Comparison of ENCODE assay signal across 26 cellular contexts in the genomic region with DNA sequence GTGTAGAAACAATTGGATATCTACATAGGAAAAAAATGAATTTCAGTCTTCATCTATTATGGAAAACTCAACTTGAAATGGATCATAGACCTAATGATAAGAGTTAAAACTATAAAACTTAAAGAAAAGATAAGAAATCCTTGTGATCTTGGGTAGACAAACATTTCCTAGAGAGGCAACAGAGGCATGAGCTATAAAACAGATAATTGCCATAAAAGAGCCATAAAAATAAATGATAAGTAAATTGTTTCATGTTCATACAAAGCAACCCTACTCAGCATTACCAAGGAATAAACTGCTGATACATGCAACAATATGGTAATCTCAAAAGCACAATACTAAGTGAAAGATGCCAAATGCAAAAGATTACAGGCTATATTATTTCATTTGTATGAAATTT.
DNase-seq lines count a peak whose midpoint lies in the region; ATAC-seq, FAIRE-seq and TF ChIP-seq lines count a peak whose summit lies in the region.
"Had no signal": no experiment of that assay in that cellular context is flagged by ENCODE, and none has a peak within 500 bp of the region (broad histone marks: within the 10 kb centered on the region; RNA-seq: fewer than 3 reads in every experiment).

No MANE protein-coding gene starts in this region.

- H3K27me3 ChIP-seq in IMR-90 (ENCODE audit: control insufficient read depth, insufficient read depth, low read length): no peaks in the 10 kb centered on the region
- H3K27me3 ChIP-seq in breast epithelium: no peaks in the 10 kb centered on the region
- H3K27me3 ChIP-seq: BE2C, BLaER1 had no signal

- no TSS peak for BruUV-seq in IMR-90 (replicated peaks; lab: Mats Ljungman, UMichigan)

- no peak for TF ChIP-seq RAD21 in A549 (conservative IDR thresholded peaks at IDR 0.05 in 1 of 2, IDR thresholded peaks at IDR 0.05 in 1 of 2)
- TF ChIP-seq RAD21 in IMR-90 (IDR thresholded peaks at IDR 0.05; ENCODE audit: low read length): no peak

- H2AFZ ChIP-seq in IMR-90 (replicated peaks; ENCODE audit: low read length, poor library complexity): no peak overlapping the region

- POLR2A ChIA-PET in A549 (lab: Yijun Ruan, JAX): no interaction called here
- POLR2A ChIA-PET in IMR-90 (lab: Charles Lee; ENCODE audit: unreplicated experiment): no interaction called here

- H3K27ac ChIP-seq in A549 (no peak overlapping the region), IMR-90 (ENCODE audit: insufficient read depth, low read length) (no peak overlapping the region), breast epithelium (no peak overlapping the region)
- H3K27ac ChIP-seq: 22Rv1, BLaER1 had no signal

- H3K56ac ChIP-seq in IMR-90 (ENCODE audit: extremely low read depth, insufficient read depth, low read length): no peak overlapping the region

- FAIRE-seq in A549 (lab: Jason Lieb, UNC): no peak
- FAIRE-seq: GM12878, GM12892, GM18507, GM19239 had no signal

- H3K4me1 ChIP-seq in A549 (no peaks in the 10 kb centered on the region), IMR-90 (ENCODE audit: control insufficient read depth, insufficient read depth, low read length) (peaks cover 2% of the 10 kb centered on the region), breast epithelium (no peaks in the 10 kb centered on the region)
- H3K4me1 ChIP-seq: BE2C had no signal

- TF ChIP-seq POLR2A in A549 (IDR thresholded peaks at IDR 0.05; ENCODE audit: low read length) (no peak), IMR-90 (IDR thresholded peaks at IDR 0.05; ENCODE audit: low read depth, low read length) (no peak), breast epithelium (IDR thresholded peaks at IDR 0.05) (no peak)

- H4K91ac ChIP-seq in IMR-90 (ENCODE audit: insufficient read depth, low read depth, low read length): no peak overlapping the region

- no peaks in the 10 kb centered on the region; the same call in 1 of the 2 replicates for H3K9me1 ChIP-seq in IMR-90 (ENCODE audit: insufficient read depth, low read length)

- dilution Hi-C loops in IMR-90 (cut with HindIII; ENCODE audit: low sequenced_read_pairs, unreplicated experiment): no loop called here

- no peak overlapping the region for H2BK20ac ChIP-seq in IMR-90 (ENCODE audit: low read depth, low read length)

- H3K18ac ChIP-seq in IMR-90 (ENCODE audit: low read depth, low read length): no peak overlapping the region

- H3K79me1 ChIP-seq in IMR-90 (ENCODE audit: low read depth in 1 of 2, low read length in 2 of 2): no peaks in the 10 kb centered on the region

- no peak overlapping the region for H3K4ac ChIP-seq in IMR-90 (ENCODE audit: low read depth, low read length)

- no peak overlapping the region for H3K23ac ChIP-seq in IMR-90 (ENCODE audit: low read depth, low read length)

- H3K9me3 ChIP-seq in A549: peaks cover 2% of the 10 kb centered on the region; the same call in 1 of the 3 replicates
- H3K9me3 ChIP-seq in IMR-90 (ENCODE audit: control insufficient read depth, insufficient read depth, low read length): peaks cover 2% of the 10 kb centered on the region; the same call in 1 of the 2 replicates
- no peaks in the 10 kb centered on the region for H3K9me3 ChIP-seq in breast epithelium
- H3K9me3 ChIP-seq: BE2C had no signal

- H2AK5ac ChIP-seq in IMR-90 (ENCODE audit: low read depth, low read length): no peak overlapping the region

- H3K4me2 ChIP-seq in A549 (no peak overlapping the region), IMR-90 (ENCODE audit: low read depth, low read length) (no peak overlapping the region)
- H3K4me2 ChIP-seq: BLaER1 had no signal

- no peak overlapping the region for H2BK15ac ChIP-seq in IMR-90 (ENCODE audit: low read depth, low read length)

- CTCF ChIA-PET in A549 (lab: Yijun Ruan, JAX): no interaction called here
- CTCF ChIA-PET in IMR-90 (lab: Yijun Ruan, JAX): no interaction called here

- no peak overlapping the region for H3K9ac ChIP-seq in IMR-90 (ENCODE audit: low read depth, low read length)
- H3K9ac ChIP-seq: BLaER1 had no signal

- no peak for TF ChIP-seq EP300 in A549 (IDR thresholded peaks at IDR 0.05)

- intact Hi-C loops in IMR-90 (cut with micrococcal nuclease) (no loop called here), left colon (cut with DNase I, micrococcal nuclease) (no loop called here), breast epithelium (cut with DNase I; ENCODE audit: low total_unique reads) (no loop called here)

- H3K36me3 ChIP-seq in IMR-90 (ENCODE audit: control insufficient read depth, insufficient read depth, low read length) (no peaks in the 10 kb centered on the region), breast epithelium (no peaks in the 10 kb centered on the region)
- H3K36me3 ChIP-seq: BE2C, BLaER1 had no signal

- no peak overlapping the region for H4K8ac ChIP-seq in IMR-90 (ENCODE audit: low read depth in 2 of 2, low read length in 2 of 2)

- no peak overlapping the region for H2BK120ac ChIP-seq in IMR-90 (ENCODE audit: low read depth, low read length)

- H2BK5ac ChIP-seq in IMR-90 (ENCODE audit: low read depth, low read length, poor library complexity, severe bottlenecking): no peak overlapping the region

- no peak for TF ChIP-seq CTCF in A549 (IDR thresholded peaks at IDR 0.05)
- no peak for TF ChIP-seq CTCF in IMR-90 (conservative IDR thresholded peaks at IDR 0.05; ENCODE audit: low read depth, low read length)
- no peak for TF ChIP-seq CTCF in breast epithelium (IDR thresholded peaks at IDR 0.05)

- no peaks in the 10 kb centered on the region for H4K20me1 ChIP-seq in IMR-90 (ENCODE audit: insufficient read depth, low read length)
- H4K20me1 ChIP-seq: BLaER1 had no signal

- no peak overlapping the region for H2AK9ac ChIP-seq in IMR-90 (replicated peaks; ENCODE audit: low read depth, low read length, poor library complexity)

- H4K5ac ChIP-seq in IMR-90 (ENCODE audit: low read depth, low read length): no peak overlapping the region

- in situ Hi-C loops in IMR-90 (cut with MboI; ENCODE audit: low sequenced_read_pairs): no loop called here

- no peak overlapping the region for H3K14ac ChIP-seq in IMR-90 (replicated peaks; ENCODE audit: low read depth, low read length)

- ATAC-seq in A549: no peak
- no peak for ATAC-seq in IMR-90 (ENCODE audit: low read depth)
- peak; percentile 52 for ATAC-seq in left colon
- ATAC-seq in GM21360 (IDR thresholded peaks at IDR 0.05; ENCODE audit: unreplicated experiment): no peak
- ATAC-seq in GM19452 (IDR thresholded peaks at IDR 0.05; ENCODE audit: unreplicated experiment): no peak
- ATAC-seq: GM12878 had no signal

- no peak for DNase-seq in A549 (ENCODE audit: low read depth in 1 of 2, low spot score in 1 of 2)
- no peak for DNase-seq in IMR-90
- no peak for DNase-seq in left colon
- DNase-seq in breast epithelium (ENCODE audit: low spot score in 2 of 2): no peak
- DNase-seq: ACHN; BE2C; C1 segment of cervical spinal cord; CD4-positive, alpha-beta memory T cell; CD4-positive, CD25-positive, alpha-beta regulatory T cell; CD8-positive, alpha-beta memory T cell; COR-L47; DMS 273 treated with DMSO at 0.1 percent for 48 hours; DMS153; DMS53; DMS79; DND-41; EL; GDM1 had no signal

- H3K4me3 ChIP-seq in A549: no peak overlapping the region
- no peak overlapping the region for H3K4me3 ChIP-seq in IMR-90 (ENCODE audit: insufficient read depth, low read depth, low read length)
- H3K4me3 ChIP-seq in breast epithelium: no peak overlapping the region
- H3K4me3 ChIP-seq: BLaER1, GM12878 had no signal

TF ChIP-seq in A549, 52 proteins besides CTCF, POLR2A, EP300 and RAD21:
- TF ChIP-seq RCOR1 (IDR thresholded peaks at IDR 0.05; ENCODE audit: low read depth, low read length) (no peak), ZC3H11A (IDR thresholded peaks at IDR 0.05) (no peak), ESRRA (IDR thresholded peaks at IDR 0.05; ENCODE audit: borderline replicate concordance, low read length) (no peak), HOXB5 (CRISPR knock-in tag; IDR thresholded peaks at IDR 0.05) (no peak), JUNB (IDR thresholded peaks at IDR 0.05) (no peak), HOXA7 (CRISPR knock-in tag; IDR thresholded peaks at IDR 0.05) (no peak), MAFK (IDR thresholded peaks at IDR 0.05; ENCODE audit: partially characterized antibody) (peak; percentile 33)
TF ChIP-seq in A549: peak in this region for 1.

TF ChIP-seq in IMR-90, 13 proteins besides CTCF, POLR2A, EP300 and RAD21:
- TF ChIP-seq RCOR1 (IDR thresholded peaks at IDR 0.05; ENCODE audit: insufficient replicate concordance, low read length) (no peak), NFE2L2 (IDR thresholded peaks at IDR 0.05; ENCODE audit: low read depth, low read length) (no peak), MAFK (IDR thresholded peaks at IDR 0.05; ENCODE audit: low read depth, low read length) (peak; percentile 20; the same call in 1 of the 2 replicates), USF2 (IDR thresholded peaks at IDR 0.05; ENCODE audit: low read depth, low read length) (no peak), CEBPB (IDR thresholded peaks at IDR 0.05; ENCODE audit: low read depth, low read length) (no peak), RFX5 (IDR thresholded peaks at IDR 0.05; ENCODE audit: low read depth, low read length) (no peak)
